28 cellular contexts compared by ENCODE assay signal in genomic region chr3:1692428-1692827, GRCh38.
"Had no signal": no experiment of that assay in that cellular context is flagged by ENCODE, and none has a peak within 500 bp of the region (broad histone marks: within the 10 kb centered on the region; RNA-seq: fewer than 3 reads in every experiment).

No MANE protein-coding gene starts in this region.

- ATAC-seq: stimulated activated effector memory CD8-positive, alpha-beta T cell treated with anti-CD3 and anti-CD28 coated beads, Interleukin-12 subunit alpha, Interleukin-12 subunit beta, amount 100 ng/mL, for 72 hours; stimulated activated memory B cell treated with anti-CD40 and anti-IgM and Interleukin-4, amounts not matched to agents 10 μg/mL and 1 μg/mL and 100 μg/mL, for 72 hours; stimulated activated naive B cell treated with anti-CD40 and anti-IgM and Interleukin-4, amounts not matched to agents 10 μg/mL and 1 μg/mL and 100 μg/mL, for 72 hours; stimulated activated naive CD8-positive, alpha-beta T cell treated with anti-CD3 and anti-CD28 coated beads, Interleukin-15, amount 100 ng/mL, for 72 hours; stimulated activated naive CD8-positive, alpha-beta T cell treated with anti-CD3 and anti-CD28 coated beads, Interleukin-15, Interleukin-2, amounts not matched to agents 100 U/mL and 50 U/mL, for 24 hours; upper lobe of right lung had no signal

- H3K27ac Mint-ChIP-seq: stimulated activated effector memory CD8-positive, alpha-beta T cell treated with anti-CD3 and anti-CD28 coated beads, Interleukin-12 subunit alpha, Interleukin-12 subunit beta, amount 100 ng/mL, for 72 hours; stimulated activated memory B cell treated with anti-CD40 and anti-IgM and Interleukin-4, amounts not matched to agents 10 μg/mL and 1 μg/mL and 100 μg/mL, for 72 hours; stimulated activated naive B cell treated with anti-CD40 and anti-IgM and Interleukin-4, amounts not matched to agents 10 μg/mL and 1 μg/mL and 100 μg/mL, for 72 hours; stimulated activated naive CD8-positive, alpha-beta T cell treated with anti-CD3 and anti-CD28 coated beads, Interleukin-15, amount 100 ng/mL, for 72 hours; stimulated activated naive CD8-positive, alpha-beta T cell treated with anti-CD3 and anti-CD28 coated beads, Interleukin-15, Interleukin-2, amounts not matched to agents 100 ng/mL and 50 ng/mL, for 24 hours; type B pancreatic cell had no signal

- H3K36me3 Mint-ChIP-seq: stimulated activated effector memory CD8-positive, alpha-beta T cell treated with anti-CD3 and anti-CD28 coated beads, Interleukin-12 subunit alpha, Interleukin-12 subunit beta, amount 100 ng/mL, for 72 hours; stimulated activated memory B cell treated with anti-CD40 and anti-IgM and Interleukin-4, amounts not matched to agents 10 μg/mL and 1 μg/mL and 100 μg/mL, for 72 hours; stimulated activated naive B cell treated with anti-CD40 and anti-IgM and Interleukin-4, amounts not matched to agents 10 μg/mL and 1 μg/mL and 100 μg/mL, for 72 hours; type B pancreatic cell had no signal

- H3K4me1 Mint-ChIP-seq: stimulated activated effector memory CD8-positive, alpha-beta T cell treated with anti-CD3 and anti-CD28 coated beads, Interleukin-12 subunit alpha, Interleukin-12 subunit beta, amount 100 ng/mL, for 72 hours; stimulated activated memory B cell treated with anti-CD40 and anti-IgM and Interleukin-4, amounts not matched to agents 10 μg/mL and 1 μg/mL and 100 μg/mL, for 72 hours; stimulated activated naive B cell treated with anti-CD40 and anti-IgM and Interleukin-4, amounts not matched to agents 10 μg/mL and 1 μg/mL and 100 μg/mL, for 72 hours; stimulated activated naive CD8-positive, alpha-beta T cell treated with anti-CD3 and anti-CD28 coated beads, Interleukin-15, amount 100 ng/mL, for 72 hours had no signal

- H3K9me3 ChIP-seq: suprapubic skin, testis, thoracic aorta, thyroid gland, tibial nerve, transverse colon, upper lobe of left lung, upper lobe of right lung, uterus, vagina had no signal

- H3K4me1 ChIP-seq: suprapubic skin, testis, thyroid gland, tibial nerve, transverse colon, upper lobe of left lung, upper lobe of right lung, uterus, vagina had no signal

- DNase-seq: stimulated activated CD4-positive, alpha-beta T cell treated with anti-CD3 and anti-CD28 coated beads, Interleukin-2, amount 100 ng/mL, for 48 hours; stimulated activated CD4-positive, alpha-beta T cell treated with anti-CD3 and anti-CD28 coated beads, Interleukin-4, amount 100 ng/mL, for 1 hour; stimulated activated CD4-positive, alpha-beta T cell treated with anti-CD3 and anti-CD28 coated beads, Interleukin-4, amount 100 ng/mL, for 24 hours; stimulated activated CD4-positive, alpha-beta T cell treated with anti-CD3 and anti-CD28 coated beads, Interleukin-4, amount 100 ng/mL, for 4 hours; stimulated activated CD8-positive, alpha-beta memory T cell treated with anti-CD3 and anti-CD28 coated beads, Interleukin-4, amount 100 ng/mL, for 48 hours; stimulated activated naive B cell treated with anti-CD40 and anti-IgM and Interleukin-4, amounts not matched to agents 10 μg/mL and 1 μg/mL and 100 μg/mL, for 72 hours; stimulated activated naive CD4-positive, alpha-beta T cell; stimulated activated naive CD4-positive, alpha-beta T cell treated with Interleukin-2 at 50 U/mL for 16 hours; stimulated activated naive CD8-positive, alpha-beta T cell treated with anti-CD3 and anti-CD28 coated beads, Interleukin-15, amount 100 ng/mL, for 72 hours; stimulated activated naive CD8-positive, alpha-beta T cell treated with anti-CD3 and anti-CD28 coated beads, Interleukin-15, Interleukin-2, amounts not matched to agents 100 U/mL and 50 U/mL, for 24 hours; stomach; substantia nigra; testis; thyroid gland; tibial artery; transverse colon; trophoblast cell; upper lobe of left lung; upper lobe of right lung; uterus had no signal

- H3K9me3 Mint-ChIP-seq: type B pancreatic cell had no signal

- H3K36me3 ChIP-seq: stomach, suprapubic skin, thoracic aorta, thyroid gland, tibial artery, tibial nerve, transverse colon, upper lobe of left lung, upper lobe of right lung, uterus, vagina had no signal

- H3K4me3 Mint-ChIP-seq: stimulated activated effector memory CD8-positive, alpha-beta T cell treated with anti-CD3 and anti-CD28 coated beads, Interleukin-12 subunit alpha, Interleukin-12 subunit beta, amount 100 ng/mL, for 72 hours; stimulated activated memory B cell treated with anti-CD40 and anti-IgM and Interleukin-4, amounts not matched to agents 10 μg/mL and 1 μg/mL and 100 μg/mL, for 72 hours; stimulated activated naive B cell treated with anti-CD40 and anti-IgM and Interleukin-4, amounts not matched to agents 10 μg/mL and 1 μg/mL and 100 μg/mL, for 72 hours; stimulated activated naive CD8-positive, alpha-beta T cell treated with anti-CD3 and anti-CD28 coated beads, Interleukin-15, amount 100 ng/mL, for 72 hours; stimulated activated naive CD8-positive, alpha-beta T cell treated with anti-CD3 and anti-CD28 coated beads, Interleukin-15, Interleukin-2, amounts not matched to agents 100 ng/mL and 50 ng/mL, for 24 hours; type B pancreatic cell had no signal

- H3K4me3 ChIP-seq: stomach, suprapubic skin, testis, thoracic aorta, thyroid gland, tibial artery, tibial nerve, transverse colon, upper lobe of left lung, upper lobe of right lung, uterus, vagina had no signal

- H3K27ac ChIP-seq: stomach, suprapubic skin, testis, thoracic aorta, thyroid gland, tibial artery, tibial nerve, transverse colon, upper lobe of left lung, upper lobe of right lung, uterus, vagina had no signal

- H3K27me3 ChIP-seq: stomach, suprapubic skin, testis, thyroid gland, tibial artery, tibial nerve, transverse colon, upper lobe of left lung, upper lobe of right lung, uterus, vagina had no signal

- H3K27me3 Mint-ChIP-seq: stimulated activated memory B cell treated with anti-CD40 and anti-IgM and Interleukin-4, amounts not matched to agents 10 μg/mL and 1 μg/mL and 100 μg/mL, for 72 hours; stimulated activated naive B cell treated with anti-CD40 and anti-IgM and Interleukin-4, amounts not matched to agents 10 μg/mL and 1 μg/mL and 100 μg/mL, for 72 hours; stimulated activated naive CD8-positive, alpha-beta T cell treated with anti-CD3 and anti-CD28 coated beads, Interleukin-15, amount 100 ng/mL, for 72 hours; stimulated activated naive CD8-positive, alpha-beta T cell treated with anti-CD3 and anti-CD28 coated beads, Interleukin-15, Interleukin-2, amounts not matched to agents 100 ng/mL and 50 ng/mL, for 24 hours; type B pancreatic cell had no signal
